8 cellular contexts compared by ENCODE assay signal in genomic region chr1:209827384-209828261, GRCh38. TPM values are rescaled to one million over a fixed set of nuclear protein-coding genes. Genes with fewer than 3 reads are reported as not detected.
DNase-seq lines count a peak whose midpoint lies in the region; ATAC-seq and TF ChIP-seq lines count a peak whose summit lies in the region.

Gene UTP25 (plus strand): TSS chr1:209827972. CDS start chr1:209828064, 92 bp downstream.

- TF ChIP-seq CTCF in GM13976 (IDR thresholded peaks at IDR 0.05; ENCODE audit: borderline replicate concordance, control extremely low read depth, extremely low read depth, insufficient read depth, missing control alignments) (peak; percentile 64), left ventricle myocardium inferior (IDR thresholded peaks at IDR 0.05; ENCODE audit: borderline replicate concordance) (peak; percentile 81), progenitor cell of endocrine pancreas (IDR thresholded peaks at IDR 0.05; ENCODE audit: unreplicated experiment) (peak; percentile 68)

- peak within 1 kb of the TSS; percentile 79 for H3K27ac ChIP-seq in left ventricle myocardium inferior (replicated peaks)
- H3K27ac ChIP-seq in urinary bladder (ENCODE audit: low read depth) = peak within 1 kb of the TSS; percentile 67

- H3K4me1 ChIP-seq in left ventricle myocardium inferior = peaks cover 41% of the 10 kb centered on the region
- H3K4me1 ChIP-seq in urinary bladder (ENCODE audit: insufficient read depth) = no peaks in the 10 kb centered on the region

- H3K9me3 ChIP-seq in left ventricle myocardium inferior (replicated peaks) = no peaks in the 10 kb centered on the region

- peak; percentile 87 for ATAC-seq in HG02870 (IDR thresholded peaks at IDR 0.05; ENCODE audit: unreplicated experiment)

- H3K4me3 Mint-ChIP-seq in progenitor cell of endocrine pancreas (ENCODE audit: low read depth) = peak within 1 kb of the TSS; percentile 96

- no peaks in the 10 kb centered on the region for H3K27me3 ChIP-seq in left ventricle myocardium inferior (ENCODE audit: low read depth)

- H3K4me3 ChIP-seq in left ventricle myocardium inferior (peak within 1 kb of the TSS; percentile 89), urinary bladder (ENCODE audit: low read depth, low read length) (peak within 1 kb of the TSS; percentile 77)

- peaks cover 11% of the 10 kb centered on the region for H3K4me1 Mint-ChIP-seq in progenitor cell of endocrine pancreas (ENCODE audit: low read depth)

- peak within 1 kb of the TSS; percentile 87 for H3K27ac Mint-ChIP-seq in progenitor cell of endocrine pancreas

- WGBS in urinary bladder = 18% methylated on average over 51 of the region's 51 CpGs

- peaks cover 4% of the 10 kb centered on the region for H3K9me3 Mint-ChIP-seq in progenitor cell of endocrine pancreas (ENCODE audit: low read depth)

- H3K36me3 ChIP-seq in left ventricle myocardium inferior (peaks cover 24% of the 10 kb centered on the region), urinary bladder (ENCODE audit: insufficient read depth) (peaks cover 4% of the 10 kb centered on the region)

- DNase-seq in GM13976 (ENCODE audit: low spot score) (peak; percentile 88), NCI-H146 (lab: John Stamatoyannopoulos, UW) (peak; percentile 96), T-helper 1 cell (peak; percentile 71 to 95 (median 84)), amniotic epithelial cell (ENCODE audit: low read depth) (peak; percentile 97), left ventricle myocardium inferior (peak; percentile 93), progenitor cell of endocrine pancreas (ENCODE audit: low spot score, unreplicated experiment) (peak; percentile 87)

- intact Hi-C loops in left ventricle myocardium inferior (cut with micrococcal nuclease) = no loop called here

- peaks cover 7% of the 10 kb centered on the region for H3K27me3 Mint-ChIP-seq in progenitor cell of endocrine pancreas

- H3K36me3 Mint-ChIP-seq in progenitor cell of endocrine pancreas (ENCODE audit: insufficient read depth) = peaks cover 5% of the 10 kb centered on the region

- in situ Hi-C loops in GM13976 (cut with MboI; ENCODE audit: low sequenced_read_pairs, unreplicated experiment) = no loop called here

RNA-seq across cellular contexts. Expression of gene UTP25, which starts in this region (rescaled TPM):
- total RNA-seq in left ventricle myocardium inferior (2.4 TPM), progenitor cell of endocrine pancreas (7.4 and 7.8 TPM in 2 replicates), urinary bladder (10.5 TPM)
- polyA plus RNA-seq in urinary bladder = 4.3 TPM

Comparison
In these comparisons a context has a peak if more than half of its experiments do, and no peak if none do; other contexts are left out.
1. Peak in every context shown above with its lines: DNase-seq, ATAC-seq, H3K4me3 ChIP-seq and H3K27ac ChIP-seq.